In genomic region chr1:40879487-40880175, GRCh38 we compare ENCODE assay signal across 22 cellular contexts.
"Had no signal": no experiment of that assay in that cellular context is flagged by ENCODE, and none has a peak within 500 bp of the region (broad histone marks: within the 10 kb centered on the region; RNA-seq: fewer than 3 reads in every experiment).

No MANE protein-coding gene starts in this region.

- H3K4me1 ChIP-seq: testis had no signal

- H3K36me3 ChIP-seq: left ventricle myocardium inferior, ovary, spleen, stomach, upper lobe of left lung had no signal

- H3K4me1 Mint-ChIP-seq: brain had no signal

- DNase-seq: activated CD4-positive, alpha-beta T cell treated with anti-CD3 and anti-CD28 coated beads, Interleukin-2, amount 10 ng/mL, durations not matched to agents 24 days and 14 days; activated CD4-positive, CD25-positive, alpha-beta regulatory T cell; activated CD8-positive, alpha-beta memory T cell treated with anti-CD3 and anti-CD28 coated beads, Interleukin-2, amount 50 U/mL, for 48 hours; activated gamma-delta T cell; activated T-cell treated with anti-CD3 and anti-CD28 coated beads, Interleukin-2, amount 50 U/mL, for 72 hours; amygdala; cortex of kidney; effector CD4-positive, alpha-beta T cell; foreskin fibroblast; hippocampal formation; left ventricle myocardium inferior; mesendoderm; nephron progenitor cell; ovary; spleen; stomach; T-helper 2 cell; testis; upper lobe of left lung had no signal

- H3K27ac Mint-ChIP-seq: activated CD4-positive, alpha-beta T cell treated with anti-CD3 and anti-CD28 coated beads, Interleukin-2, amount 10 ng/mL, durations not matched to agents 24 days and 14 days; activated naive CD4-positive, alpha-beta T cell treated with anti-CD3 and anti-CD28 coated beads, Interleukin-2, amount 50 U/mL, for 72 hours; activated T-cell treated with anti-CD3 and anti-CD28 coated beads, Interleukin-2, amount 50 U/mL, for 72 hours; brain had no signal

- ATAC-seq: activated naive CD4-positive, alpha-beta T cell treated with anti-CD3 and anti-CD28 coated beads, Interleukin-2, amount 50 U/mL, for 72 hours; activated T-cell treated with anti-CD3 and anti-CD28 coated beads, Interleukin-2, amount 50 U/mL, for 72 hours; sciatic nerve had no signal

- H3K4me3 ChIP-seq: left ventricle myocardium inferior, ovary, spleen, stomach, testis, upper lobe of left lung had no signal

- H3K27ac ChIP-seq: left ventricle myocardium inferior, ovary, stomach, testis had no signal

- H3K9me3 ChIP-seq: ovary, testis had no signal

- H3K27me3 ChIP-seq: ovary, testis had no signal

- H3K4me3 Mint-ChIP-seq: activated CD4-positive, alpha-beta T cell treated with anti-CD3 and anti-CD28 coated beads, Interleukin-2, amount 10 ng/mL, durations not matched to agents 24 days and 14 days; activated T-cell treated with anti-CD3 and anti-CD28 coated beads, Interleukin-2, amount 50 U/mL, for 72 hours; brain; nephron progenitor cell had no signal

- H3K36me3 Mint-ChIP-seq: brain had no signal
